In the genomic region with DNA sequence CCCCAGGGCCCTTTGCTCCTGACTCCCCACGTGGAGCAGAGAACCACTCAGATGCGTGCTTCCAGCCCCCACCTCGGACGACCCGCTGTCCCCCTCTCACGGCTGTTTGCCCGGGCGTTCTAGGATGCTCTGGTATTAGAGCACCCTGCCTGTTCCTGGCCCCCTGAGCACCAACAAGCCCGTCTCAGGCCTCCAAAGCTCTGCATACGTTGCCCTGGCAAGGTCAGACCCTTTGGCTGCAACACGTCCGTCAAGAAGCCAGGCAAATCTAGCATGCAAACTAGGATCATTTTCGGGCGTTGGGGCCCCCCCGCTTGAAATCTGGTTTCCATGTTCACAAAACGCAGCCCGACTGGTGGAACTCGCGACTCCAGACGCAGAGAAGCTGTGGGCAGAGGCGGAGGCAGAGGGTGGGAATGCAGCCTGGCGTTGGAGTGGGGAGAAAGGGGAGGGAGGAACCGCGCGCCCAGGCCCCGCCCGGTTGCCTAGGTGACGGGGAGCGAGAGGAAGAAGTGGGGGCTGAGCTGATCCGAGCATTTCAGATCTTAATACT, we compare ENCODE assay signal across 8 cellular contexts.
DNase-seq lines count a peak whose midpoint lies in the region; ATAC-seq, FAIRE-seq and TF ChIP-seq lines count a peak whose summit lies in the region.

No MANE protein-coding gene starts in this region.

- no peaks in the 10 kb centered on the region for H3K9me2 ChIP-seq in MM.1S (replicated peaks; ENCODE audit: insufficient read depth, low read length)

- POLR2A ChIA-PET in HEK293T (lab: Yijun Ruan, JAX), result interaction anchor here (0.6 to 1.5 kb wide), 6 partner anchors 22 to 260 kb away, joined by 3 read pairs; no protein-coding TSS in a partner anchor

- peaks cover 55% of the 10 kb centered on the region for H3K27me3 Mint-ChIP-seq in stimulated activated memory B cell treated with anti-CD40 and anti-IgM and Interleukin-4, amounts not matched to agents 10 μg/mL and 1 μg/mL and 100 μg/mL, for 72 hours
- H3K27me3 Mint-ChIP-seq in effector memory CD8-positive, alpha-beta T cell, result peaks cover 54 to 55% of the 10 kb centered on the region in 2 donors

- no peak overlapping the region; the same call in 1 of the 2 replicates for H3K4me2 ChIP-seq in MM.1S (ENCODE audit: low read depth, low read length)

- H3K4me1 ChIP-seq in MM.1S (ENCODE audit: low read length), result no peaks in the 10 kb centered on the region

- H3K9ac ChIP-seq in MM.1S (ENCODE audit: low read length), result no peak overlapping the region

- H3K4me3 Mint-ChIP-seq in stimulated activated memory B cell treated with anti-CD40 and anti-IgM and Interleukin-4, amounts not matched to agents 10 μg/mL and 1 μg/mL and 100 μg/mL, for 72 hours, result peak overlapping the region; percentile 57
- H3K4me3 Mint-ChIP-seq in effector memory CD8-positive, alpha-beta T cell, result no peak overlapping the region

- no peak for FAIRE-seq in D721Med (lab: Jason Lieb, UNC)

- no peaks in the 10 kb centered on the region for H3K36me3 Mint-ChIP-seq in stimulated activated memory B cell treated with anti-CD40 and anti-IgM and Interleukin-4, amounts not matched to agents 10 μg/mL and 1 μg/mL and 100 μg/mL, for 72 hours
- H3K36me3 Mint-ChIP-seq in effector memory CD8-positive, alpha-beta T cell (ENCODE audit: insufficient read depth), result no peaks in the 10 kb centered on the region

- no peak overlapping the region for H2AFZ ChIP-seq in MM.1S (ENCODE audit: low read length)

- TF ChIP-seq CTCF in D721Med (IDR thresholded peaks at IDR 0.05; ENCODE audit: insufficient read depth, missing control alignments), result no peak
- no peak for TF ChIP-seq CTCF in coronary artery (IDR thresholded peaks at IDR 0.05)
- TF ChIP-seq CTCF in MM.1S (IDR thresholded peaks at IDR 0.05; ENCODE audit: low read length), result no peak

- H3K27ac ChIP-seq in coronary artery, result peak overlapping the region; percentile 28 to 42
- H3K27ac ChIP-seq in MM.1S (ENCODE audit: low read length), result no peak overlapping the region

- DNase-seq in D721Med (ENCODE audit: insufficient read length, low spot score), result peak; percentile 69
- peak; percentile 72 for DNase-seq in HEK293T (ENCODE audit: extremely low spot score)
- peak; percentile 42 for DNase-seq in NOMO-1 treated with DMSO at 0.1 percent for 48 hours (lab: John Stamatoyannopoulos, UW; ENCODE audit: unreplicated experiment)
- peak; percentile 89 for DNase-seq in coronary artery (ENCODE audit: low spot score)
- DNase-seq in left kidney (ENCODE audit: low read depth, low spot score), result peak; percentile 93
- no peak for DNase-seq in effector memory CD8-positive, alpha-beta T cell
- DNase-seq in MM.1S, result no peak

- H3F3A ChIP-seq in MM.1S (ENCODE audit: insufficient read depth, low read length), result no peaks in the 10 kb centered on the region

- peaks cover 14% of the 10 kb centered on the region for H3K4me1 Mint-ChIP-seq in stimulated activated memory B cell treated with anti-CD40 and anti-IgM and Interleukin-4, amounts not matched to agents 10 μg/mL and 1 μg/mL and 100 μg/mL, for 72 hours
- peaks cover 0 to 4% of the 10 kb centered on the region in 2 donors for H3K4me1 Mint-ChIP-seq in effector memory CD8-positive, alpha-beta T cell (ENCODE audit: low read depth in 2 of 2)

- H3K4me3 ChIP-seq in coronary artery (peak overlapping the region; percentile 72), MM.1S (ENCODE audit: low read length) (no peak overlapping the region)

- no peaks in the 10 kb centered on the region for H4K20me1 ChIP-seq in MM.1S (ENCODE audit: insufficient read depth, low read length)

- H3K27me3 ChIP-seq in MM.1S (replicated peaks; ENCODE audit: insufficient read depth, low read length), result no peaks in the 10 kb centered on the region

- no peak overlapping the region for H3K27ac Mint-ChIP-seq in stimulated activated memory B cell treated with anti-CD40 and anti-IgM and Interleukin-4, amounts not matched to agents 10 μg/mL and 1 μg/mL and 100 μg/mL, for 72 hours
- no peak overlapping the region for H3K27ac Mint-ChIP-seq in effector memory CD8-positive, alpha-beta T cell

- CTCF ChIA-PET in HEK293T (lab: Yijun Ruan, JAX), result interaction anchor here (0.9 to 1.3 kb wide), 2 partner anchors 9 to 187 kb away, joined by 3 to 5 read pairs; no protein-coding TSS in a partner anchor

- H3K9me3 ChIP-seq in MM.1S (replicated peaks; ENCODE audit: insufficient read depth, low read length), result no peaks in the 10 kb centered on the region

- ATAC-seq in stimulated activated memory B cell treated with anti-CD40 and anti-IgM and Interleukin-4, amounts not matched to agents 10 μg/mL and 1 μg/mL and 100 μg/mL, for 72 hours, result peak; percentile 51
- no peak for ATAC-seq in effector memory CD8-positive, alpha-beta T cell (replicated peaks)

- H3K9me3 Mint-ChIP-seq in stimulated activated memory B cell treated with anti-CD40 and anti-IgM and Interleukin-4, amounts not matched to agents 10 μg/mL and 1 μg/mL and 100 μg/mL, for 72 hours, result no peaks in the 10 kb centered on the region
- no peaks in the 10 kb centered on the region for H3K9me3 Mint-ChIP-seq in effector memory CD8-positive, alpha-beta T cell

- no peaks in the 10 kb centered on the region for H3K79me2 ChIP-seq in MM.1S (ENCODE audit: low read length)

- no peaks in the 10 kb centered on the region for H3K36me3 ChIP-seq in MM.1S (replicated peaks; ENCODE audit: insufficient read depth, low read length)

TF ChIP-seq in HEK293T, 16 proteins besides CTCF, POLR2A, EP300 and RAD21:
- no peak for TF ChIP-seq L3MBTL2 (conservative IDR thresholded peaks at IDR 0.05)
- no peak for TF ChIP-seq ZNF384 (IDR thresholded peaks at IDR 0.05)
- TF ChIP-seq FOXK2 (IDR thresholded peaks at IDR 0.05), result no peak
- TF ChIP-seq BHLHE40 (IDR thresholded peaks at IDR 0.05; ENCODE audit: borderline replicate concordance), result no peak
- no peak for TF ChIP-seq LEF1 (IDR thresholded peaks at IDR 0.05; ENCODE audit: borderline replicate concordance)
- TF ChIP-seq SP1 (IDR thresholded peaks at IDR 0.05), result no peak
- no peak for TF ChIP-seq CTBP1 (IDR thresholded peaks at IDR 0.05; ENCODE audit: borderline replicate concordance)
- no peak for TF ChIP-seq FOXM1 (IDR thresholded peaks at IDR 0.05; ENCODE audit: borderline replicate concordance)
- TF ChIP-seq HDGF (IDR thresholded peaks at IDR 0.05; ENCODE audit: borderline replicate concordance), result no peak
- TF ChIP-seq, protein P1, sequence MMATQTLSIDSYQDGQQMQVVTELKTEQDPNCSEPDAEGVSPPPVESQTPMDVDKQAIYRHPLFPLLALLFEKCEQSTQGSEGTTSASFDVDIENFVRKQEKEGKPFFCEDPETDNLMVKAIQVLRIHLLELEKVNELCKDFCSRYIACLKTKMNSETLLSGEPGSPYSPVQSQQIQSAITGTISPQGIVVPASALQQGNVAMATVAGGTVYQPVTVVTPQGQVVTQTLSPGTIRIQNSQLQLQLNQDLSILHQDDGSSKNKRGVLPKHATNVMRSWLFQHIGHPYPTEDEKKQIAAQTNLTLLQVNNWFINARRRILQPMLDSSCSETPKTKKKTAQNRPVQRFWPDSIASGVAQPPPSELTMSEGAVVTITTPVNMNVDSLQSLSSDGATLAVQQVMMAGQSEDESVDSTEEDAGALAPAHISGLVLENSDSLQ (IDR thresholded peaks at IDR 0.05), result no peak
- TF ChIP-seq SUZ12 (IDR thresholded peaks at IDR 0.05), result no peak
- TF ChIP-seq ELF4 (IDR thresholded peaks at IDR 0.05), result no peak
- no peak for TF ChIP-seq NFRKB (IDR thresholded peaks at IDR 0.05)
- TF ChIP-seq TARDBP (IDR thresholded peaks at IDR 0.05), result no peak
- no peak for TF ChIP-seq FOXA1 (IDR thresholded peaks at IDR 0.05)
- TF ChIP-seq ARNT (IDR thresholded peaks at IDR 0.05), result no peak

Comparison
In these comparisons a context has a peak if more than half of its experiments do, and no peak if none do; other contexts are left out.
1. DNase-seq: peak in D721Med (single experiment), HEK293T (single experiment), NOMO-1 treated with DMSO at 0.1 percent for 48 hours (single experiment), coronary artery (single experiment) and left kidney (single experiment); none in effector memory CD8-positive, alpha-beta T cell (0 of 3) and MM.1S (single experiment).